1 cellular context compared by ENCODE assay signal in the genomic region with DNA sequence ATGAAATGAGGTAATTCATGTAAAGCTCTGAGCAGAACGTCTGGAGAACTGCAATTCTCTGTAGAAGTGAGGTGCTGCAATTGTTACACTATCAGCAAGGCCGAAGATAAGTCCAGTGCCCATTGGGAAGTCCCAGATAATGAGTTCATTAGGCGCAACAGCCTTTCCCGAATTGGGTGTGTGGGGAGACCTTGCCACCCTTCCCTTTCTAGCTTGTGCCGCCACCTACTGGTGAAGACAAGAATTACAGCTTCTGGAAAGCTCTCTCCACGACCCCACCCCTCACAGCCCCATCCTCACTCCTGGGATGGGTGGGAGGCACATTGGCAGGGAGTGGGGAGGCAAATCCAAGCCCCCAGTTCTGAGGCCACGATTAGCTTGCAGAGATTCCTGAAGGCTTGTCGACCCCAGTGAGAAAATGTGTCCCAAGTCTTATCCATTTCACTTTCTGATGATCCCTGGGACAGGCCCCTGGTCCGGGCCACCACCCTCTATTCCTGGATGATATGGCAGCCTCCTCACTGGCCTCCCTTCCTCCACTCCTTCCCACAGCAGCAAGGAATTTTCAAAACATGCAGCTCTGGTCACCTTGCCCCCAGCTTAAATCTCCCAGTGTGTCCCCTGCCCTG.
TF ChIP-seq lines count a peak whose summit lies in the region.

No MANE protein-coding gene starts in this region.

TF ChIP-seq in HepG2, 621 proteins besides CTCF, POLR2A, EP300 and RAD21 (continued from another document and continues in another):
- TF ChIP-seq, protein P1, sequence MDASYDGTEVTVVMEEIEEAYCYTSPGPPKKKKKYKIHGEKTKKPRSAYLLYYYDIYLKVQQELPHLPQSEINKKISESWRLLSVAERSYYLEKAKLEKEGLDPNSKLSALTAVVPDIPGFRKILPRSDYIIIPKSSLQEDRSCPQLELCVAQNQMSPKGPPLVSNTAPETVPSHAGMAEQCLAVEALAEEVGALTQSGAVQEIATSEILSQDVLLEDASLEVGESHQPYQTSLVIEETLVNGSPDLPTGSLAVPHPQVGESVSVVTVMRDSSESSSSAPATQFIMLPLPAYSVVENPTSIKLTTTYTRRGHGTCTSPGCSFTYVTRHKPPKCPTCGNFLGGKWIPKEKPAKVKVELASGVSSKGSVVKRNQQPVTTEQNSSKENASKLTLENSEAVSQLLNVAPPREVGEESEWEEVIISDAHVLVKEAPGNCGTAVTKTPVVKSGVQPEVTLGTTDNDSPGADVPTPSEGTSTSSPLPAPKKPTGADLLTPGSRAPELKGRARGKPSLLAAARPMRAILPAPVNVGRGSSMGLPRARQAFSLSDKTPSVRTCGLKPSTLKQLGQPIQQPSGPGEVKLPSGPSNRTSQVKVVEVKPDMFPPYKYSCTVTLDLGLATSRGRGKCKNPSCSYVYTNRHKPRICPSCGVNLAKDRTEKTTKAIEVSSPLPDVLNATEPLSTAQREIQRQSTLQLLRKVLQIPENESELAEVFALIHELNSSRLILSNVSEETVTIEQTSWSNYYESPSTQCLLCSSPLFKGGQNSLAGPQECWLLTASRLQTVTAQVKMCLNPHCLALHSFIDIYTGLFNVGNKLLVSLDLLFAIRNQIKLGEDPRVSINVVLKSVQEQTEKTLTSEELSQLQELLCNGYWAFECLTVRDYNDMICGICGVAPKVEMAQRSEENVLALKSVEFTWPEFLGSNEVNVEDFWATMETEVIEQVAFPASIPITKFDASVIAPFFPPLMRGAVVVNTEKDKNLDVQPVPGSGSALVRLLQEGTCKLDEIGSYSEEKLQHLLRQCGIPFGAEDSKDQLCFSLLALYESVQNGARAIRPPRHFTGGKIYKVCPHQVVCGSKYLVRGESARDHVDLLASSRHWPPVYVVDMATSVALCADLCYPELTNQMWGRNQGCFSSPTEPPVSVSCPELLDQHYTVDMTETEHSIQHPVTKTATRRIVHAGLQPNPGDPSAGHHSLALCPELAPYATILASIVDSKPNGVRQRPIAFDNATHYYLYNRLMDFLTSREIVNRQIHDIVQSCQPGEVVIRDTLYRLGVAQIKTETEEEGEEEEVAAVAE (CRISPR knock-in tag; IDR thresholded peaks at IDR 0.05; ENCODE audit: borderline replicate concordance): no peak
- TF ChIP-seq ZNF121 (CRISPR knock-in tag; IDR thresholded peaks at IDR 0.05): no peak
- TF ChIP-seq KMT2B (CRISPR knock-in tag; IDR thresholded peaks at IDR 0.05): no peak
- TF ChIP-seq, protein P2, sequence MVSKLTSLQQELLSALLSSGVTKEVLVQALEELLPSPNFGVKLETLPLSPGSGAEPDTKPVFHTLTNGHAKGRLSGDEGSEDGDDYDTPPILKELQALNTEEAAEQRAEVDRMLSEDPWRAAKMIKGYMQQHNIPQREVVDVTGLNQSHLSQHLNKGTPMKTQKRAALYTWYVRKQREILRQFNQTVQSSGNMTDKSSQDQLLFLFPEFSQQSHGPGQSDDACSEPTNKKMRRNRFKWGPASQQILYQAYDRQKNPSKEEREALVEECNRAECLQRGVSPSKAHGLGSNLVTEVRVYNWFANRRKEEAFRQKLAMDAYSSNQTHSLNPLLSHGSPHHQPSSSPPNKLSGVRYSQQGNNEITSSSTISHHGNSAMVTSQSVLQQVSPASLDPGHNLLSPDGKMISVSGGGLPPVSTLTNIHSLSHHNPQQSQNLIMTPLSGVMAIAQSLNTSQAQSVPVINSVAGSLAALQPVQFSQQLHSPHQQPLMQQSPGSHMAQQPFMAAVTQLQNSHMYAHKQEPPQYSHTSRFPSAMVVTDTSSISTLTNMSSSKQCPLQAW (CRISPR knock-in tag; IDR thresholded peaks at IDR 0.05): 0 out of 2 replicates have a peak, but pooled peaks have one; percentile 29
- no peak for TF ChIP-seq ZNF292 (CRISPR knock-in tag; IDR thresholded peaks at IDR 0.05; ENCODE audit: borderline replicate concordance, low read depth)
- TF ChIP-seq ZNF788 (CRISPR knock-in tag; IDR thresholded peaks at IDR 0.05; ENCODE audit: borderline replicate concordance): peak; percentile 26; the same call in 1 of the 2 replicates
- no peak for TF ChIP-seq ZNF674 (CRISPR knock-in tag; IDR thresholded peaks at IDR 0.05; ENCODE audit: low read depth)
- TF ChIP-seq, protein P3, sequence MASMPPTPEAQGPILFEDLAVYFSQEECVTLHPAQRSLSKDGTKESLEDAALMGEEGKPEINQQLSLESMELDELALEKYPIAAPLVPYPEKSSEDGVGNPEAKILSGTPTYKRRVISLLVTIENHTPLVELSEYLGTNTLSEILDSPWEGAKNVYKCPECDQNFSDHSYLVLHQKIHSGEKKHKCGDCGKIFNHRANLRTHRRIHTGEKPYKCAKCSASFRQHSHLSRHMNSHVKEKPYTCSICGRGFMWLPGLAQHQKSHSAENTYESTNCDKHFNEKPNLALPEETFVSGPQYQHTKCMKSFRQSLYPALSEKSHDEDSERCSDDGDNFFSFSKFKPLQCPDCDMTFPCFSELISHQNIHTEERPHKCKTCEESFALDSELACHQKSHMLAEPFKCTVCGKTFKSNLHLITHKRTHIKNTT (CRISPR knock-in tag; IDR thresholded peaks at IDR 0.05): no peak
- TF ChIP-seq KAT2B (IDR thresholded peaks at IDR 0.05; ENCODE audit: borderline replicate concordance, low read depth, low read length): no peak
- TF ChIP-seq FOXO1 (CRISPR knock-in tag; IDR thresholded peaks at IDR 0.05): no peak
- TF ChIP-seq TBX2 (CRISPR knock-in tag; IDR thresholded peaks at IDR 0.05; ENCODE audit: borderline replicate concordance): peak; percentile 19; the same call in 1 of the 2 replicates
- TF ChIP-seq, protein P4, sequence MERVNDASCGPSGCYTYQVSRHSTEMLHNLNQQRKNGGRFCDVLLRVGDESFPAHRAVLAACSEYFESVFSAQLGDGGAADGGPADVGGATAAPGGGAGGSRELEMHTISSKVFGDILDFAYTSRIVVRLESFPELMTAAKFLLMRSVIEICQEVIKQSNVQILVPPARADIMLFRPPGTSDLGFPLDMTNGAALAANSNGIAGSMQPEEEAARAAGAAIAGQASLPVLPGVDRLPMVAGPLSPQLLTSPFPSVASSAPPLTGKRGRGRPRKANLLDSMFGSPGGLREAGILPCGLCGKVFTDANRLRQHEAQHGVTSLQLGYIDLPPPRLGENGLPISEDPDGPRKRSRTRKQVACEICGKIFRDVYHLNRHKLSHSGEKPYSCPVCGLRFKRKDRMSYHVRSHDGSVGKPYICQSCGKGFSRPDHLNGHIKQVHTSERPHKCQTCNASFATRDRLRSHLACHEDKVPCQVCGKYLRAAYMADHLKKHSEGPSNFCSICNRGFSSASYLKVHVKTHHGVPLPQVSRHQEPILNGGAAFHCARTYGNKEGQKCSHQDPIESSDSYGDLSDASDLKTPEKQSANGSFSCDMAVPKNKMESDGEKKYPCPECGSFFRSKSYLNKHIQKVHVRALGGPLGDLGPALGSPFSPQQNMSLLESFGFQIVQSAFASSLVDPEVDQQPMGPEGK (CRISPR knock-in tag; IDR thresholded peaks at IDR 0.05): peak; percentile 45
- TF ChIP-seq REPIN1 (CRISPR knock-in tag; IDR thresholded peaks at IDR 0.05; ENCODE audit: borderline replicate concordance, low read depth): peak; percentile 37; the same call in 1 of the 2 replicates
- TF ChIP-seq FOXK1 (CRISPR knock-in tag; IDR thresholded peaks at IDR 0.05; ENCODE audit: borderline replicate concordance, low read depth): 0 out of 2 replicates have a peak, but pooled peaks have one; percentile 14
- no peak for TF ChIP-seq ZMAT3 (CRISPR knock-in tag; conservative IDR thresholded peaks at IDR 0.05)
- TF ChIP-seq ZFP82 (CRISPR knock-in tag; IDR thresholded peaks at IDR 0.05; ENCODE audit: borderline replicate concordance): no peak
- TF ChIP-seq, protein P5, sequence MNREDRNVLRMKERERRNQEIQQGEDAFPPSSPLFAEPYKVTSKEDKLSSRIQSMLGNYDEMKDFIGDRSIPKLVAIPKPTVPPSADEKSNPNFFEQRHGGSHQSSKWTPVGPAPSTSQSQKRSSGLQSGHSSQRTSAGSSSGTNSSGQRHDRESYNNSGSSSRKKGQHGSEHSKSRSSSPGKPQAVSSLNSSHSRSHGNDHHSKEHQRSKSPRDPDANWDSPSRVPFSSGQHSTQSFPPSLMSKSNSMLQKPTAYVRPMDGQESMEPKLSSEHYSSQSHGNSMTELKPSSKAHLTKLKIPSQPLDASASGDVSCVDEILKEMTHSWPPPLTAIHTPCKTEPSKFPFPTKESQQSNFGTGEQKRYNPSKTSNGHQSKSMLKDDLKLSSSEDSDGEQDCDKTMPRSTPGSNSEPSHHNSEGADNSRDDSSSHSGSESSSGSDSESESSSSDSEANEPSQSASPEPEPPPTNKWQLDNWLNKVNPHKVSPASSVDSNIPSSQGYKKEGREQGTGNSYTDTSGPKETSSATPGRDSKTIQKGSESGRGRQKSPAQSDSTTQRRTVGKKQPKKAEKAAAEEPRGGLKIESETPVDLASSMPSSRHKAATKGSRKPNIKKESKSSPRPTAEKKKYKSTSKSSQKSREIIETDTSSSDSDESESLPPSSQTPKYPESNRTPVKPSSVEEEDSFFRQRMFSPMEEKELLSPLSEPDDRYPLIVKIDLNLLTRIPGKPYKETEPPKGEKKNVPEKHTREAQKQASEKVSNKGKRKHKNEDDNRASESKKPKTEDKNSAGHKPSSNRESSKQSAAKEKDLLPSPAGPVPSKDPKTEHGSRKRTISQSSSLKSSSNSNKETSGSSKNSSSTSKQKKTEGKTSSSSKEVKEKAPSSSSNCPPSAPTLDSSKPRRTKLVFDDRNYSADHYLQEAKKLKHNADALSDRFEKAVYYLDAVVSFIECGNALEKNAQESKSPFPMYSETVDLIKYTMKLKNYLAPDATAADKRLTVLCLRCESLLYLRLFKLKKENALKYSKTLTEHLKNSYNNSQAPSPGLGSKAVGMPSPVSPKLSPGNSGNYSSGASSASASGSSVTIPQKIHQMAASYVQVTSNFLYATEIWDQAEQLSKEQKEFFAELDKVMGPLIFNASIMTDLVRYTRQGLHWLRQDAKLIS (CRISPR knock-in tag; IDR thresholded peaks at IDR 0.05): no peak
- TF ChIP-seq CHCHD3 (CRISPR knock-in tag; IDR thresholded peaks at IDR 0.05): no peak
- TF ChIP-seq, protein P6, sequence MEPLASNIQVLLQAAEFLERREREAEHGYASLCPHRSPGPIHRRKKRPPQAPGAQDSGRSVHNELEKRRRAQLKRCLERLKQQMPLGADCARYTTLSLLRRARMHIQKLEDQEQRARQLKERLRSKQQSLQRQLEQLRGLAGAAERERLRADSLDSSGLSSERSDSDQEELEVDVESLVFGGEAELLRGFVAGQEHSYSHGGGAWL (CRISPR knock-in tag; IDR thresholded peaks at IDR 0.05): no peak
- TF ChIP-seq RARA (CRISPR knock-in tag; IDR thresholded peaks at IDR 0.05): no peak
- no peak for TF ChIP-seq MLLT10 (CRISPR knock-in tag; IDR thresholded peaks at IDR 0.05)
- no peak for TF ChIP-seq RFX1 (IDR thresholded peaks at IDR 0.05)
- TF ChIP-seq ZNF274 (CRISPR knock-in tag; IDR thresholded peaks at IDR 0.05): no peak
- no peak for TF ChIP-seq TGIF2 (CRISPR knock-in tag; IDR thresholded peaks at IDR 0.05)
- TF ChIP-seq, protein P7, sequence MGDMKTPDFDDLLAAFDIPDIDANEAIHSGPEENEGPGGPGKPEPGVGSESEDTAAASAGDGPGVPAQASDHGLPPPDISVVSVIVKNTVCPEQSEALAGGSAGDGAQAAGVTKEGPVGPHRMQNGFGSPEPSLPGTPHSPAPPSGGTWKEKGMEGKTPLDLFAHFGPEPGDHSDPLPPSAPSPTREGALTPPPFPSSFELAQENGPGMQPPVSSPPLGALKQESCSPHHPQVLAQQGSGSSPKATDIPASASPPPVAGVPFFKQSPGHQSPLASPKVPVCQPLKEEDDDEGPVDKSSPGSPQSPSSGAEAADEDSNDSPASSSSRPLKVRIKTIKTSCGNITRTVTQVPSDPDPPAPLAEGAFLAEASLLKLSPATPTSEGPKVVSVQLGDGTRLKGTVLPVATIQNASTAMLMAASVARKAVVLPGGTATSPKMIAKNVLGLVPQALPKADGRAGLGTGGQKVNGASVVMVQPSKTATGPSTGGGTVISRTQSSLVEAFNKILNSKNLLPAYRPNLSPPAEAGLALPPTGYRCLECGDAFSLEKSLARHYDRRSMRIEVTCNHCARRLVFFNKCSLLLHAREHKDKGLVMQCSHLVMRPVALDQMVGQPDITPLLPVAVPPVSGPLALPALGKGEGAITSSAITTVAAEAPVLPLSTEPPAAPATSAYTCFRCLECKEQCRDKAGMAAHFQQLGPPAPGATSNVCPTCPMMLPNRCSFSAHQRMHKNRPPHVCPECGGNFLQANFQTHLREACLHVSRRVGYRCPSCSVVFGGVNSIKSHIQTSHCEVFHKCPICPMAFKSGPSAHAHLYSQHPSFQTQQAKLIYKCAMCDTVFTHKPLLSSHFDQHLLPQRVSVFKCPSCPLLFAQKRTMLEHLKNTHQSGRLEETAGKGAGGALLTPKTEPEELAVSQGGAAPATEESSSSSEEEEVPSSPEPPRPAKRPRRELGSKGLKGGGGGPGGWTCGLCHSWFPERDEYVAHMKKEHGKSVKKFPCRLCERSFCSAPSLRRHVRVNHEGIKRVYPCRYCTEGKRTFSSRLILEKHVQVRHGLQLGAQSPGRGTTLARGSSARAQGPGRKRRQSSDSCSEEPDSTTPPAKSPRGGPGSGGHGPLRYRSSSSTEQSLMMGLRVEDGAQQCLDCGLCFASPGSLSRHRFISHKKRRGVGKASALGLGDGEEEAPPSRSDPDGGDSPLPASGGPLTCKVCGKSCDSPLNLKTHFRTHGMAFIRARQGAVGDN (CRISPR knock-in tag; IDR thresholded peaks at IDR 0.05): 0 out of 2 replicates have a peak, but pooled peaks have one; percentile 15
- TF ChIP-seq, protein P8, sequence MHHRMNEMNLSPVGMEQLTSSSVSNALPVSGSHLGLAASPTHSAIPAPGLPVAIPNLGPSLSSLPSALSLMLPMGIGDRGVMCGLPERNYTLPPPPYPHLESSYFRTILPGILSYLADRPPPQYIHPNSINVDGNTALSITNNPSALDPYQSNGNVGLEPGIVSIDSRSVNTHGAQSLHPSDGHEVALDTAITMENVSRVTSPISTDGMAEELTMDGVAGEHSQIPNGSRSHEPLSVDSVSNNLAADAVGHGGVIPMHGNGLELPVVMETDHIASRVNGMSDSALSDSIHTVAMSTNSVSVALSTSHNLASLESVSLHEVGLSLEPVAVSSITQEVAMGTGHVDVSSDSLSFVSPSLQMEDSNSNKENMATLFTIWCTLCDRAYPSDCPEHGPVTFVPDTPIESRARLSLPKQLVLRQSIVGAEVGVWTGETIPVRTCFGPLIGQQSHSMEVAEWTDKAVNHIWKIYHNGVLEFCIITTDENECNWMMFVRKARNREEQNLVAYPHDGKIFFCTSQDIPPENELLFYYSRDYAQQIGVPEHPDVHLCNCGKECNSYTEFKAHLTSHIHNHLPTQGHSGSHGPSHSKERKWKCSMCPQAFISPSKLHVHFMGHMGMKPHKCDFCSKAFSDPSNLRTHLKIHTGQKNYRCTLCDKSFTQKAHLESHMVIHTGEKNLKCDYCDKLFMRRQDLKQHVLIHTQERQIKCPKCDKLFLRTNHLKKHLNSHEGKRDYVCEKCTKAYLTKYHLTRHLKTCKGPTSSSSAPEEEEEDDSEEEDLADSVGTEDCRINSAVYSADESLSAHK (CRISPR knock-in tag; IDR thresholded peaks at IDR 0.05; ENCODE audit: borderline replicate concordance): no peak
- TF ChIP-seq MXI1 (IDR thresholded peaks at IDR 0.05; ENCODE audit: borderline replicate concordance, low read depth, low read length): 0 out of 3 replicates have a peak, but pooled peaks have one; percentile 19
- TF ChIP-seq CBX2 (IDR thresholded peaks at IDR 0.05; ENCODE audit: low read depth, low read length): no peak
- no peak for TF ChIP-seq CBX2 (CRISPR knock-in tag; IDR thresholded peaks at IDR 0.05; ENCODE audit: low read depth)
- TF ChIP-seq U2AF2 (IDR thresholded peaks at IDR 0.05; ENCODE audit: low read depth, low read length): no peak
- TF ChIP-seq DNMT1 (CRISPR knock-in tag; IDR thresholded peaks at IDR 0.05): no peak
- TF ChIP-seq, protein P9, sequence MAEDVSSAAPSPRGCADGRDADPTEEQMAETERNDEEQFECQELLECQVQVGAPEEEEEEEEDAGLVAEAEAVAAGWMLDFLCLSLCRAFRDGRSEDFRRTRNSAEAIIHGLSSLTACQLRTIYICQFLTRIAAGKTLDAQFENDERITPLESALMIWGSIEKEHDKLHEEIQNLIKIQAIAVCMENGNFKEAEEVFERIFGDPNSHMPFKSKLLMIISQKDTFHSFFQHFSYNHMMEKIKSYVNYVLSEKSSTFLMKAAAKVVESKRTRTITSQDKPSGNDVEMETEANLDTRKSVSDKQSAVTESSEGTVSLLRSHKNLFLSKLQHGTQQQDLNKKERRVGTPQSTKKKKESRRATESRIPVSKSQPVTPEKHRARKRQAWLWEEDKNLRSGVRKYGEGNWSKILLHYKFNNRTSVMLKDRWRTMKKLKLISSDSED (CRISPR knock-in tag; IDR thresholded peaks at IDR 0.05): no peak
- TF ChIP-seq TRIM24 (CRISPR knock-in tag; IDR thresholded peaks at IDR 0.05): no peak
